10 cellular contexts compared by ENCODE assay signal in the genomic region with DNA sequence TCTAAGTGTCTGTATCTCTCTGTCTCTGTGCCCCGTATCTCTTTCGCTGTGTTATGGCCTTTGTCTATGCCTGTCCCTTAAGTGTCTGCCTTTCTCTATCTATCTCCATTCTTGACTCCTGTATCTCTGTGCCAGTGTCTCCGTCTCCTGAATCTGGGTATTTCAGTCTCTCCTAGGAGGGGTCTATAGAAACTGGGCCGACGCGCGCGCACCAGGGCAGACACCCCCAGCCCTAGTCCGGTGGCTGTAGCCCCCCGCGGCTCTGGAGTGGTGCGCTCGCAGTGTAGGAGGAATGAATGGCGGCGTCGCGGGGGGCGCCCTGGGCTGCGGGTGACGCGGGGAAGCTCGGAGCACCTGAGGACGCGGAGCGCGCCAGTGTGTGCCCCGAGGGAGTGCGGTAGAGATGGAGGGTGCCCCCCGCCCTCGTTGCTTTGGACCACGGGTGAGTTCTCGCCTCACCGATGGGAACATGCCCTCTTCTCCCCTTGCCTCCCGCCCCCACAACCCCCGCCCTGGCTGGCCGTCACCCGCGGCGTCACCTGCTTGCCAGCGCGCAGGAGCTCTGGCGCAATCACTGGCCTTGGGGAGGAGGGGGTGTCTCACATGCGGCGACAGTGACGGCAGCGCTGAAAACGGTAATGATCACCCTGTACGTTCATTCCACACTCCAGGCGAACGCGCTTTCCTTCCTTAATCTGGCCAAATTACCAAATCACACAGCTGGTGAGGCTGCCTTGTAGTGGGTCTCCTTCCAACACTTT. TPM values are rescaled to one million over a fixed set of nuclear protein-coding genes. Genes with fewer than 3 reads are reported as not detected.
A peak's percentile ranks its signal among the peaks of the same experiment; 100 is the strongest.
DNase-seq lines count a peak whose midpoint lies in the region; ATAC-seq and TF ChIP-seq lines count a peak whose summit lies in the region.
"Had no signal": no experiment of that assay in that cellular context is flagged by ENCODE, and none has a peak within 500 bp of the region (broad histone marks: within the 10 kb centered on the region; RNA-seq: fewer than 3 reads in every experiment).

No MANE protein-coding gene starts in this region.

- DNase-seq in Daoy (ENCODE audit: low read depth) (peak; percentile 29), NCI-H1694 (lab: John Stamatoyannopoulos, UW) (peak; percentile 25), kidney tubule cell (ENCODE audit: low spot score) (no peak)
- peak; percentile 37 for DNase-seq in activated T-cell treated with anti-CD3 and anti-CD28 coated beads, Interleukin-2, amount 50 U/mL, for 1 hour

- H3K36me3 ChIP-seq in subcutaneous abdominal adipose tissue (ENCODE audit: control insufficient read depth in 5 of 5, insufficient read depth in 5 of 5, low read length in 5 of 5): no peaks in the 10 kb centered on the region

- no peak for ATAC-seq in GM21576 (IDR thresholded peaks at IDR 0.05; ENCODE audit: unreplicated experiment)
- no peak for ATAC-seq in GM18505 (IDR thresholded peaks at IDR 0.05; ENCODE audit: unreplicated experiment)

- H3K4me3 ChIP-seq in iPS-18c (ENCODE audit: insufficient read depth, low read depth, low read length): peak overlapping the region; percentile 71
- peak overlapping the region; percentile 39 to 63 (median 53) for H3K4me3 ChIP-seq in subcutaneous abdominal adipose tissue (ENCODE audit: low read depth in 1 of 5, low read length in 5 of 5)

- H3K9ac ChIP-seq in subcutaneous abdominal adipose tissue (ENCODE audit: low read length in 5 of 5): no peak overlapping the region

- H3K4me1 ChIP-seq in subcutaneous abdominal adipose tissue (ENCODE audit: control insufficient read depth in 5 of 5, insufficient read depth in 5 of 5, low read length in 5 of 5): peaks cover 2 to 29% (median 22%) of the 10 kb centered on the region in 5 donors

- peaks cover 4% of the 10 kb centered on the region for H3K9me3 ChIP-seq in iPS-18c (ENCODE audit: control insufficient read depth, insufficient read depth, low read length)
- no peaks in the 10 kb centered on the region for H3K9me3 ChIP-seq in subcutaneous abdominal adipose tissue (ENCODE audit: control insufficient read depth in 5 of 5, low read length in 5 of 5)

- H3K27me3 ChIP-seq in subcutaneous abdominal adipose tissue (ENCODE audit: control insufficient read depth in 5 of 5, insufficient read depth in 4 of 5, low read length in 5 of 5): peaks cover 27 to 46% (median 35%) of the 10 kb centered on the region in 5 donors

- H3K27ac ChIP-seq in subcutaneous abdominal adipose tissue (ENCODE audit: low read depth, low read length): no peak overlapping the region

- TF ChIP-seq POLR2A in GM18505 (IDR thresholded peaks at IDR 0.05; ENCODE audit: borderline replicate concordance, extremely low read depth, insufficient read depth, insufficient read length): no peak

RNA-seq across cellular contexts. Expression of gene CAMK2N2, which starts 1.0 kb away (rescaled TPM):
- 0.11 and 0.95 TPM in 2 replicates for total RNA-seq in Daoy (2014; rRNA removed; shearing (Covaris generic))
- total RNA-seq: pulmonary artery endothelial cell had no signal

RNA-seq across cellular contexts. Expression of gene EEF1AKMT4, which starts 12.9 kb away (rescaled TPM):
- 15.7 and 21.5 TPM in 2 replicates for total RNA-seq in Daoy (2014; rRNA removed; shearing (Covaris generic))

RNA-seq across cellular contexts. Expression of gene ECE2, which starts 13.5 kb away (rescaled TPM):
- total RNA-seq in Daoy (2014; rRNA removed; shearing (Covaris generic)): not detected in 2 replicates
- total RNA-seq: pulmonary artery endothelial cell, RPMI7951 had no signal

RNA-seq across cellular contexts. Expression of gene ALG3, which starts 13.6 kb away (rescaled TPM):
- total RNA-seq in Daoy (2014; rRNA removed; shearing (Covaris generic)): 50.8 and 60.0 TPM in 2 replicates

RNA-seq across cellular contexts. Expression of gene VWA5B2, which starts 33.0 kb away (rescaled TPM):
- total RNA-seq in Daoy (2014; rRNA removed; shearing (Covaris generic)): not detected in 2 replicates
- total RNA-seq: pulmonary artery endothelial cell, RPMI7951 had no signal
